25 cellular contexts compared by ENCODE assay signal in genomic region chr4:11732155-11732554, GRCh38.
DNase-seq lines count a peak whose midpoint lies in the region; ATAC-seq and TF ChIP-seq lines count a peak whose summit lies in the region.
"Had no signal": no experiment of that assay in that cellular context is flagged by ENCODE, and none has a peak within 500 bp of the region (broad histone marks: within the 10 kb centered on the region; RNA-seq: fewer than 3 reads in every experiment).

No MANE protein-coding gene starts in this region.

- no peaks in the 10 kb centered on the region for H3K4me1 ChIP-seq in colonic mucosa
- H3K4me1 ChIP-seq: gastrocnemius medialis, SJCRH30, suprapubic skin, upper lobe of right lung had no signal

- H3K4me3 ChIP-seq in colonic mucosa: no peak overlapping the region
- H3K4me3 ChIP-seq: gastrocnemius medialis, K562, MG63, ovary, SJCRH30, smooth muscle cell, suprapubic skin, upper lobe of right lung had no signal

- ATAC-seq in GM21381 (IDR thresholded peaks at IDR 0.05; ENCODE audit: unreplicated experiment): no peak
- no peak for ATAC-seq in HG02840 (IDR thresholded peaks at IDR 0.05; ENCODE audit: low FRiP score, unreplicated experiment)
- ATAC-seq: gastrocnemius medialis, K562, upper lobe of right lung had no signal

- intact Hi-C loops in colonic mucosa (cut with DNase I): no loop called here

- no peaks in the 10 kb centered on the region for H3K9me3 ChIP-seq in colonic mucosa
- H3K9me3 ChIP-seq: gastrocnemius medialis, MG63, ovary, SJCRH30, suprapubic skin, upper lobe of right lung had no signal

- TF ChIP-seq CTCF in colonic mucosa (IDR thresholded peaks at IDR 0.05): no peak

- peak; percentile 68 for DNase-seq in COLO668 (lab: John Stamatoyannopoulos, UW; ENCODE audit: unreplicated experiment)
- peak; percentile 95 for DNase-seq in DMS53 treated with DMSO at 0.1 percent for 48 hours (lab: John Stamatoyannopoulos, UW; ENCODE audit: unreplicated experiment)
- DNase-seq in NCI-H2196 (lab: John Stamatoyannopoulos, UW; ENCODE audit: unreplicated experiment): peak; percentile 66
- DNase-seq in colonic mucosa: peak; percentile 49
- no peak for DNase-seq in UCSD-AML1 (lab: John Stamatoyannopoulos, UW; ENCODE audit: unreplicated experiment)
- DNase-seq in NCI-H1436 (lab: John Stamatoyannopoulos, UW): no peak
- DNase-seq: activated CD4-positive, alpha-beta T cell treated with anti-CD3 and anti-CD28 coated beads, Interleukin-2, amount 10 ng/mL, durations not matched to agents 24 days and 14 days; amniotic stem cell; brain microvascular endothelial cell; CD8-positive, alpha-beta memory T cell; gastrocnemius medialis; H7; MG63; NCI-H1436 treated with DMSO at 0.1 percent for 48 hours; ovary; retina; SJCRH30; stimulated activated naive CD4-positive, alpha-beta T cell; T1000; upper lobe of right lung had no signal

- no peak overlapping the region for H3K9ac ChIP-seq in colonic mucosa (ENCODE audit: low read depth in 2 of 2, low read length in 2 of 2)

- no peaks in the 10 kb centered on the region for H3K27me3 ChIP-seq in colonic mucosa
- H3K27me3 ChIP-seq: brain microvascular endothelial cell, gastrocnemius medialis, MG63, ovary, SJCRH30, suprapubic skin, upper lobe of right lung had no signal

- no peaks in the 10 kb centered on the region for H3K36me3 ChIP-seq in colonic mucosa
- H3K36me3 ChIP-seq: brain microvascular endothelial cell, gastrocnemius medialis, MG63, ovary, SJCRH30, suprapubic skin, upper lobe of right lung had no signal

- H3K27ac ChIP-seq in colonic mucosa: no peak overlapping the region
- H3K27ac ChIP-seq: brain microvascular endothelial cell, gastrocnemius medialis, ovary, SJCRH30, suprapubic skin, upper lobe of right lung had no signal

Comparison
In these comparisons a context has a peak if more than half of its experiments do, and no peak if none do; other contexts are left out.
1. DNase-seq: peak in COLO668 (single experiment), DMS53 treated with DMSO at 0.1 percent for 48 hours (single experiment), NCI-H2196 (single experiment) and colonic mucosa (single experiment); none in UCSD-AML1 (single experiment) and NCI-H1436 (single experiment).